Comparison of ENCODE assay signal across 18 cellular contexts in the genomic region with DNA sequence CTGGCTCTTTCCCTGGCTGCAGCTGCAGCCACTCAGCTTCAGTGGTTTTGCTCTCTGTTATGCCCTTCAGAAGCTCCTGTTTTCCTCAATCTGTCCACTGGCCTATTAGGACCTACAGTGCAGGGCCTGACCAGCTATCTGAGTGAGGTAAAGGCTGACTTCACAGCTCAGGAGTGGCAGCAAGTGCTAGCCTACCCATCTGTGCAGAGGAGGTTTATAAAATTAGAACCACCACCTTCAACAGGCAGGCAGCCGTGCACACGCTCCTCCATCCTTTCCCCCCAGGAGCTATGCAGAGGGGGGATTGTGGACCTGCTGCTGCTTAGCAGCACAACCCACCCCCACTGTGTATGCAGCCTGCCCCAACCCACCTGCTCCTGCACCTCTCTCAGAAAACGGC. TPM values are rescaled to one million over a fixed set of nuclear protein-coding genes. Genes with fewer than 3 reads are reported as not detected.
A peak's percentile ranks its signal among the peaks of the same experiment; 100 is the strongest.
DNase-seq lines count a peak whose midpoint lies in the region; ATAC-seq, FAIRE-seq and TF ChIP-seq lines count a peak whose summit lies in the region.
"Had no signal": no experiment of that assay in that cellular context is flagged by ENCODE, and none has a peak within 500 bp of the region (broad histone marks: within the 10 kb centered on the region; RNA-seq: fewer than 3 reads in every experiment).

No MANE protein-coding gene starts in this region.

- DNase-seq in NCI-H82 (lab: John Stamatoyannopoulos, UW): peak; percentile 56
- DNase-seq in NCI-H82 treated with DMSO at 0.1 percent for 48 hours (lab: John Stamatoyannopoulos, UW; ENCODE audit: unreplicated experiment): no peak
- peak; percentile 28 for DNase-seq in fibroblast of the aortic adventitia (ENCODE audit: low read depth)
- DNase-seq in progenitor cell of endocrine pancreas (ENCODE audit: low spot score, unreplicated experiment): no peak
- DNase-seq in NCI-H1436 (lab: John Stamatoyannopoulos, UW): no peak
- no peak for DNase-seq in D721Med (ENCODE audit: insufficient read length, low spot score)
- DNase-seq: 8988T; activated T-cell treated with anti-CD3 and anti-CD28 coated beads, Interleukin-2, amount 50 U/mL, for 1 hour; DMS 273 treated with DMSO at 0.1 percent for 48 hours; Karpas-422 had no signal

- FAIRE-seq in D721Med (lab: Jason Lieb, UNC): no peak
- FAIRE-seq: colon, GM19239 had no signal

- no peak overlapping the region for H3K4me3 ChIP-seq in fibroblast of the aortic adventitia (ENCODE audit: low read depth, low read length)
- H3K4me3 ChIP-seq: gastroesophageal sphincter, prostate gland had no signal

- TF ChIP-seq CTCF in fibroblast of the aortic adventitia (IDR thresholded peaks at IDR 0.05; ENCODE audit: insufficient read depth, low read length) (no peak), progenitor cell of endocrine pancreas (IDR thresholded peaks at IDR 0.05; ENCODE audit: unreplicated experiment) (no peak), D721Med (IDR thresholded peaks at IDR 0.05; ENCODE audit: insufficient read depth, missing control alignments) (no peak)

- H3K4me3 Mint-ChIP-seq in activated T-helper 17 cell treated with anti-CD3 and anti-CD28 coated beads, Interleukin-2, amount 50 U/mL, for 72 hours: peak overlapping the region; percentile 34
- H3K4me3 Mint-ChIP-seq in progenitor cell of endocrine pancreas (ENCODE audit: low read depth): no peak overlapping the region

- H3K27ac Mint-ChIP-seq in activated T-helper 17 cell treated with anti-CD3 and anti-CD28 coated beads, Interleukin-2, amount 50 U/mL, for 72 hours: peak overlapping the region; percentile 77
- peak overlapping the region; percentile 82 for H3K27ac Mint-ChIP-seq in progenitor cell of endocrine pancreas

- no peaks in the 10 kb centered on the region for H3K9me3 Mint-ChIP-seq in activated T-helper 17 cell treated with anti-CD3 and anti-CD28 coated beads, Interleukin-2, amount 50 U/mL, for 72 hours
- H3K9me3 Mint-ChIP-seq in progenitor cell of endocrine pancreas (ENCODE audit: low read depth): no peaks in the 10 kb centered on the region

- H3K36me3 Mint-ChIP-seq in activated T-helper 17 cell treated with anti-CD3 and anti-CD28 coated beads, Interleukin-2, amount 50 U/mL, for 72 hours (ENCODE audit: low read depth): peaks cover 97% of the 10 kb centered on the region
- peaks cover 6% of the 10 kb centered on the region for H3K36me3 Mint-ChIP-seq in progenitor cell of endocrine pancreas (ENCODE audit: insufficient read depth)

- H3K4me1 Mint-ChIP-seq in activated T-helper 17 cell treated with anti-CD3 and anti-CD28 coated beads, Interleukin-2, amount 50 U/mL, for 72 hours: peaks cover 31% of the 10 kb centered on the region
- H3K4me1 Mint-ChIP-seq in progenitor cell of endocrine pancreas (ENCODE audit: low read depth): no peaks in the 10 kb centered on the region

- H3K27me3 Mint-ChIP-seq in activated T-helper 17 cell treated with anti-CD3 and anti-CD28 coated beads, Interleukin-2, amount 50 U/mL, for 72 hours: no peaks in the 10 kb centered on the region
- no peaks in the 10 kb centered on the region for H3K27me3 Mint-ChIP-seq in progenitor cell of endocrine pancreas

- no peak for ATAC-seq in activated T-helper 17 cell treated with anti-CD3 and anti-CD28 coated beads, Interleukin-2, amount 50 U/mL, for 72 hours (replicated peaks)
- ATAC-seq in HG03280 (IDR thresholded peaks at IDR 0.05; ENCODE audit: unreplicated experiment): no peak
- ATAC-seq: gastroesophageal sphincter, left lobe of liver had no signal

RNA-seq across cellular contexts. Expression of gene ADAR, which starts 8.3 kb away (rescaled TPM):
- 100 to 1,000 TPM; 185 to 213 TPM for total RNA-seq in activated T-helper 17 cell treated with anti-CD3 and anti-CD28 coated beads, Interleukin-2, amount 50 U/mL, for 72 hours
- total RNA-seq in fibroblast of the aortic adventitia (ENCODE audit: low replicate concordance) (114 and 115 TPM in 2 replicates), progenitor cell of endocrine pancreas (168 and 179 TPM in 2 replicates)

RNA-seq across cellular contexts. Expression of gene CHRNB2, which starts 32.1 kb away (rescaled TPM):
- total RNA-seq in activated T-helper 17 cell treated with anti-CD3 and anti-CD28 coated beads, Interleukin-2, amount 50 U/mL, for 72 hours: under 1 TPM in 1 of 2 donors, not detected in 1; 0.05 TPM
- total RNA-seq in fibroblast of the aortic adventitia (ENCODE audit: low replicate concordance) (under 0.01 TPM in 1 of 2 replicates, not detected in the other), progenitor cell of endocrine pancreas (2.7 and 3.2 TPM in 2 replicates)
- total RNA-seq: subcutaneous adipose tissue had no signal

RNA-seq across cellular contexts. Expression of gene UBE2Q1, which starts 41.2 kb away (rescaled TPM):
- 100 to 1,000 TPM in 1 of 2 donors, 10 to 100 TPM in 1; 91.6 to 118 TPM for total RNA-seq in activated T-helper 17 cell treated with anti-CD3 and anti-CD28 coated beads, Interleukin-2, amount 50 U/mL, for 72 hours
- total RNA-seq in fibroblast of the aortic adventitia (ENCODE audit: low replicate concordance): 18.6 and 26.1 TPM in 2 replicates
- 77.2 and 88.3 TPM in 2 replicates for total RNA-seq in progenitor cell of endocrine pancreas

Comparison
In these comparisons a context has a peak if more than half of its experiments do, and no peak if none do; other contexts are left out.
1. DNase-seq: peak in NCI-H82 (single experiment) and fibroblast of the aortic adventitia (single experiment); none in NCI-H82 treated with DMSO at 0.1 percent for 48 hours (single experiment), progenitor cell of endocrine pancreas (single experiment), NCI-H1436 (single experiment) and D721Med (single experiment).